24 cellular contexts compared by ENCODE assay signal in the genomic region with DNA sequence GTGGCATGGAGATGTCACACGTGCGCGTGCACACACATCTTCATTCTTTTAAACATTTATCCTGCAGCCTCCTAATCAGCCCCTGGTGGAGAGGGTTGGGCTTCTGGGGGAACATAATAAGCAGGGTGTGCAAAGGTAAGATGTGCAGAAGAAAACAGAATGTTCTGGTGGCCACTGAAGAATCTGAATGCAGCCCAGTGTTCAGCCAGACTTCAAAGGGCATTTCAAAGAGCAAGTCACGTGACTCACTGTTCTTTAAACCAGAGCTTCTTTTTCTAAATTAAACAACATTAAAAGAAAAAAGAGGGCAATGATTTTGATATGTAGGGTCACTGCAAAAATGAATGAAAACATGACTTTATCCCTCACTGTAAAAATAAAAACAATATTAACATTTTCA.
DNase-seq lines count a peak whose midpoint lies in the region; ATAC-seq, FAIRE-seq and TF ChIP-seq lines count a peak whose summit lies in the region.
"Had no signal": no experiment of that assay in that cellular context is flagged by ENCODE, and none has a peak within 500 bp of the region (broad histone marks: within the 10 kb centered on the region; RNA-seq: fewer than 3 reads in every experiment).

No MANE protein-coding gene starts in this region.

- no peak overlapping the region for H2AK5ac ChIP-seq in mesenchymal stem cell (ENCODE audit: low read length, severe bottlenecking)

- H3K18ac ChIP-seq in mesenchymal stem cell (ENCODE audit: low read depth in 1 of 2, low read length in 2 of 2) = no peak overlapping the region

- no peak overlapping the region for H3K27ac Mint-ChIP-seq in WTC11
- H3K27ac Mint-ChIP-seq: CD4-positive, alpha-beta T cell; IgD-negative memory B cell had no signal

- no peaks in the 10 kb centered on the region for H3K4me1 Mint-ChIP-seq in WTC11

- POLR2A ChIA-PET in WTC11 (lab: Charles Lee) = no interaction called here
- POLR2A ChIA-PET in K562 (lab: Yijun Ruan, JAX) = no interaction called here

- DNase-seq in WTC11 (ENCODE audit: low spot score) = no peak
- no peak for DNase-seq in K562 (ENCODE audit: extremely low read depth in 1 of 4, low spot score in 3 of 4)
- DNase-seq in mesenchymal stem cell = peak; percentile 16
- peak; percentile 29 to 42 for DNase-seq in thyroid gland
- DNase-seq in hippocampal formation (lab: John Stamatoyannopoulos, UW) = no peak
- DNase-seq in coronary artery (ENCODE audit: low spot score) = no peak
- DNase-seq: AML-193; CD4-positive, alpha-beta T cell; GOT3; NCI-H1048; NCI-H1417; NCI-H1694; NCI-H2081; NCI-H226; NCI-H510A; SHP77 had no signal

- no peak for TF ChIP-seq EP300 in K562 (IDR thresholded peaks at IDR 0.05; ENCODE audit: low read length)

- H3K4ac ChIP-seq in mesenchymal stem cell (ENCODE audit: low read depth in 1 of 2, low read length in 2 of 2) = no peak overlapping the region

- H3K27ac ChIP-seq in K562 (ENCODE audit: extremely low read depth, low read depth, low read length) = no peak overlapping the region
- no peak overlapping the region for H3K27ac ChIP-seq in mesenchymal stem cell (ENCODE audit: low read length, poor library complexity, severe bottlenecking)
- peak overlapping the region; percentile 60 to 75 (median 75) for H3K27ac ChIP-seq in thyroid gland
- no peak overlapping the region for H3K27ac ChIP-seq in coronary artery
- H3K27ac ChIP-seq: BLaER1 treated with 17β-estradiol and CSF1 and Interleukin-3, amounts not matched to agents 10 nM and 100 nM; RWPE1 had no signal

- no peaks in the 10 kb centered on the region for H3K36me3 ChIP-seq in K562 (ENCODE audit: control insufficient read depth, insufficient read depth, low read length)
- no peaks in the 10 kb centered on the region for H3K36me3 ChIP-seq in mesenchymal stem cell (ENCODE audit: control insufficient read depth in 1 of 2, insufficient read depth in 2 of 2, low read depth in 1 of 2, low read length in 2 of 2)
- no peaks in the 10 kb centered on the region for H3K36me3 ChIP-seq in thyroid gland
- H3K36me3 ChIP-seq: BLaER1 treated with 17β-estradiol and CSF1 and Interleukin-3, amounts not matched to agents 10 nM and 100 nM; HAP-1 had no signal

- 29% methylated on average over 4 of the region's 4 CpGs for WGBS in K562 (ENCODE audit: insufficient coverage, low coverage, missing lambda C conversion rate)
- no CpG with 5 or more reads among the region's 4 CpGs for WGBS in mesenchymal stem cell
- 80 to 83% methylated on average over 4 of the region's 4 CpGs for WGBS in thyroid gland, 2 donors

- H3K4me3 ChIP-seq in K562 = no peak overlapping the region
- H3K4me3 ChIP-seq in mesenchymal stem cell (ENCODE audit: insufficient read depth in 1 of 2, low read depth in 1 of 2, low read length in 2 of 2) = no peak overlapping the region
- H3K4me3 ChIP-seq in thyroid gland (replicated peaks in 1 of 3) = no peak overlapping the region
- H3K4me3 ChIP-seq in coronary artery = no peak overlapping the region
- H3K4me3 ChIP-seq: BLaER1 treated with 17β-estradiol and CSF1 and Interleukin-3, amounts not matched to agents 10 nM and 100 nM; HAP-1 had no signal

- CTCF ChIA-PET in WTC11 (lab: Charles Lee) (interaction anchor here (0.6 to 2.9 kb wide), 5 partner anchors 8 to 776 kb away, joined by 3 to 11 read pairs (median 4); no protein-coding TSS in a partner anchor), K562 (lab: Yijun Ruan, JAX; ENCODE audit: low intra/inter-chr PET ratio) (no interaction called here)

- H3K9me3 Mint-ChIP-seq in WTC11 = no peaks in the 10 kb centered on the region
- H3K9me3 Mint-ChIP-seq: CD4-positive, alpha-beta T cell; IgD-negative memory B cell had no signal

- no peak overlapping the region for H3K14ac ChIP-seq in mesenchymal stem cell (ENCODE audit: low read length in 2 of 2)

- H3K4me3 Mint-ChIP-seq in WTC11 = no peak overlapping the region
- H3K4me3 Mint-ChIP-seq: CD4-positive, alpha-beta T cell; IgD-negative memory B cell had no signal

- no peaks in the 10 kb centered on the region; the same call in 1 of the 2 replicates for H3K27me3 Mint-ChIP-seq in WTC11 (ENCODE audit: low read depth)

- no peak overlapping the region for H4K8ac ChIP-seq in mesenchymal stem cell (ENCODE audit: low read length)

- no peaks in the 10 kb centered on the region for H3K9me1 ChIP-seq in K562 (ENCODE audit: control insufficient read depth, insufficient read depth, low read length)

- no peaks in the 10 kb centered on the region for H3K79me2 ChIP-seq in K562 (ENCODE audit: control insufficient read depth, insufficient read depth, low read length)

- H3K27me3 ChIP-seq in K562 (ENCODE audit: control insufficient read depth in 2 of 2, insufficient read depth in 2 of 2, low read length in 2 of 2) = peaks cover 10 to 36% of the 10 kb centered on the region in 2 experiments; a peak in 3 of 5 replicates
- H3K27me3 ChIP-seq in mesenchymal stem cell (ENCODE audit: control insufficient read depth in 1 of 2, insufficient read depth in 1 of 2, low read length in 2 of 2) = no peaks in the 10 kb centered on the region
- H3K27me3 ChIP-seq in thyroid gland = no peaks in the 10 kb centered on the region
- H3K27me3 ChIP-seq: BLaER1 treated with 17β-estradiol and CSF1 and Interleukin-3, amounts not matched to agents 10 nM and 100 nM had no signal

- H3K9ac ChIP-seq in K562 (ENCODE audit: insufficient read depth in 1 of 2, low read depth in 2 of 2, low read length in 2 of 2) (no peak overlapping the region), mesenchymal stem cell (ENCODE audit: low read length) (no peak overlapping the region)
- H3K9ac ChIP-seq: BLaER1 treated with 17β-estradiol and CSF1 and Interleukin-3, amounts not matched to agents 10 nM and 100 nM had no signal

- no TSS peak for BruUV-seq in K562 (replicated peaks; lab: Mats Ljungman, UMichigan)

- peak overlapping the region in 1 of 2 experiments; percentile 80 for H2BK12ac ChIP-seq in mesenchymal stem cell (ENCODE audit: low read length in 2 of 2)

- H2BK5ac ChIP-seq in mesenchymal stem cell (ENCODE audit: low read depth, low read length, poor library complexity, severe bottlenecking) = no peak overlapping the region

- no peak overlapping the region for H4K91ac ChIP-seq in mesenchymal stem cell (ENCODE audit: low read length)

- no peak overlapping the region for H2BK120ac ChIP-seq in mesenchymal stem cell (ENCODE audit: low read depth, low read length)

- H3K4me2 ChIP-seq in K562 (ENCODE audit: insufficient read depth, low read length) (no peak overlapping the region), mesenchymal stem cell (ENCODE audit: low read length, poor library complexity, severe bottlenecking) (no peak overlapping the region)
- H3K4me2 ChIP-seq: BLaER1 treated with 17β-estradiol and CSF1 and Interleukin-3, amounts not matched to agents 10 nM and 100 nM had no signal

- no peak overlapping the region for H2BK15ac ChIP-seq in mesenchymal stem cell (ENCODE audit: low read depth, poor library complexity, severe bottlenecking)

- TF ChIP-seq CTCF in WTC11 (IDR thresholded peaks at IDR 0.05) (no peak), K562 (IDR thresholded peaks at IDR 0.05 in 2 of 3, conservative IDR thresholded peaks at IDR 0.05 in 1 of 3; ENCODE audit: insufficient read depth in 2 of 3, low read depth in 1 of 3, low read length in 3 of 3) (no peak), thyroid gland (IDR thresholded peaks at IDR 0.05) (peak in 1 of 6 experiments; percentile 2), coronary artery (IDR thresholded peaks at IDR 0.05) (no peak)

- intact Hi-C loops in K562 (cut with micrococcal nuclease) (no loop called here), thyroid gland (cut with DNase I) (no loop called here)

- no peak for FAIRE-seq in K562 (lab: Jason Lieb, UNC)
- FAIRE-seq: A204.1, D721Med, GM18507 had no signal

- in situ Hi-C loops in K562 (cut with MboI) = no loop called here

- H2AFZ ChIP-seq in K562 (ENCODE audit: low read depth, low read length) (no peak overlapping the region), mesenchymal stem cell (ENCODE audit: low read depth, low read length) (no peak overlapping the region)

- no peaks in the 10 kb centered on the region for H3K4me1 ChIP-seq in K562 (replicated peaks in 1 of 2; ENCODE audit: control insufficient read depth in 2 of 2, insufficient read depth in 2 of 2, low read length in 2 of 2)
- H3K4me1 ChIP-seq in mesenchymal stem cell (ENCODE audit: control insufficient read depth, insufficient read depth, low read depth, low read length) = peaks cover 4% of the 10 kb centered on the region
- H3K4me1 ChIP-seq in thyroid gland = peaks cover 11 to 14% of the 10 kb centered on the region in 2 donors
- H3K4me1 ChIP-seq: HAP-1 had no signal

- H3K23ac ChIP-seq in mesenchymal stem cell (ENCODE audit: low read length in 2 of 2) = no peak overlapping the region

- ATAC-seq in WTC11 (no peak), K562 (no peak), HG03565 (IDR thresholded peaks at IDR 0.05; ENCODE audit: unreplicated experiment) (no peak)

- no peaks in the 10 kb centered on the region for H3K9me3 ChIP-seq in K562 (replicated peaks; ENCODE audit: control insufficient read depth, insufficient read depth, low read depth, low read length)
- H3K9me3 ChIP-seq in mesenchymal stem cell (ENCODE audit: control insufficient read depth, low read length) = no peaks in the 10 kb centered on the region
- no peaks in the 10 kb centered on the region for H3K9me3 ChIP-seq in thyroid gland
- H3K9me3 ChIP-seq: BLaER1 treated with 17β-estradiol and CSF1 and Interleukin-3, amounts not matched to agents 10 nM and 100 nM; HAP-1 had no signal

- H3K79me1 ChIP-seq in mesenchymal stem cell (replicated peaks; ENCODE audit: low read length, poor library complexity, severe bottlenecking) = peaks cover 5% of the 10 kb centered on the region

- no peaks in the 10 kb centered on the region for H3K36me3 Mint-ChIP-seq in WTC11
- H3K36me3 Mint-ChIP-seq: IgD-negative memory B cell had no signal

- no peak for TF ChIP-seq POLR2A in K562 (conservative IDR thresholded peaks at IDR 0.05)
- TF ChIP-seq POLR2A in thyroid gland (IDR thresholded peaks at IDR 0.05) = no peak

- TF ChIP-seq RAD21 in K562 (CRISPR knock-in tag; conservative IDR thresholded peaks at IDR 0.05 in 1 of 2, IDR thresholded peaks at IDR 0.05 in 1 of 2) = no peak

- no peaks in the 10 kb centered on the region for H4K20me1 ChIP-seq in K562 (replicated peaks; ENCODE audit: control insufficient read depth, insufficient read depth, low read length)
- H4K20me1 ChIP-seq: BLaER1 treated with 17β-estradiol and CSF1 and Interleukin-3, amounts not matched to agents 10 nM and 100 nM had no signal

TF ChIP-seq in K562, 482 proteins besides CTCF, POLR2A, EP300 and RAD21 (continues in another document):
- TF ChIP-seq CSDE1 (IDR thresholded peaks at IDR 0.05) (no peak), CC2D1A (IDR thresholded peaks at IDR 0.05) (no peak), MAZ (CRISPR knock-in tag; conservative IDR thresholded peaks at IDR 0.05 in 1 of 2, IDR thresholded peaks at IDR 0.05 in 1 of 2) (no peak), SETDB1 (IDR thresholded peaks at IDR 0.05; ENCODE audit: low read length) (no peak), TOE1 (IDR thresholded peaks at IDR 0.05; ENCODE audit: borderline replicate concordance) (peak; percentile 85), TOE1 (CRISPR knock-in tag; IDR thresholded peaks at IDR 0.05; ENCODE audit: borderline replicate concordance, low read depth) (no peak)

Comparison
In these comparisons a context has a peak if more than half of its experiments do, and no peak if none do; other contexts are left out.
1. DNase-seq: peak in mesenchymal stem cell (single experiment) and thyroid gland (2 of 2); none in WTC11 (single experiment), K562 (0 of 4), hippocampal formation (0 of 2) and coronary artery (single experiment).
2. H3K27ac ChIP-seq: peak in thyroid gland (3 of 3); none in K562 (single experiment), mesenchymal stem cell (single experiment) and coronary artery (0 of 2).